Comparison of ENCODE assay signal across 8 cellular contexts in the genomic region with DNA sequence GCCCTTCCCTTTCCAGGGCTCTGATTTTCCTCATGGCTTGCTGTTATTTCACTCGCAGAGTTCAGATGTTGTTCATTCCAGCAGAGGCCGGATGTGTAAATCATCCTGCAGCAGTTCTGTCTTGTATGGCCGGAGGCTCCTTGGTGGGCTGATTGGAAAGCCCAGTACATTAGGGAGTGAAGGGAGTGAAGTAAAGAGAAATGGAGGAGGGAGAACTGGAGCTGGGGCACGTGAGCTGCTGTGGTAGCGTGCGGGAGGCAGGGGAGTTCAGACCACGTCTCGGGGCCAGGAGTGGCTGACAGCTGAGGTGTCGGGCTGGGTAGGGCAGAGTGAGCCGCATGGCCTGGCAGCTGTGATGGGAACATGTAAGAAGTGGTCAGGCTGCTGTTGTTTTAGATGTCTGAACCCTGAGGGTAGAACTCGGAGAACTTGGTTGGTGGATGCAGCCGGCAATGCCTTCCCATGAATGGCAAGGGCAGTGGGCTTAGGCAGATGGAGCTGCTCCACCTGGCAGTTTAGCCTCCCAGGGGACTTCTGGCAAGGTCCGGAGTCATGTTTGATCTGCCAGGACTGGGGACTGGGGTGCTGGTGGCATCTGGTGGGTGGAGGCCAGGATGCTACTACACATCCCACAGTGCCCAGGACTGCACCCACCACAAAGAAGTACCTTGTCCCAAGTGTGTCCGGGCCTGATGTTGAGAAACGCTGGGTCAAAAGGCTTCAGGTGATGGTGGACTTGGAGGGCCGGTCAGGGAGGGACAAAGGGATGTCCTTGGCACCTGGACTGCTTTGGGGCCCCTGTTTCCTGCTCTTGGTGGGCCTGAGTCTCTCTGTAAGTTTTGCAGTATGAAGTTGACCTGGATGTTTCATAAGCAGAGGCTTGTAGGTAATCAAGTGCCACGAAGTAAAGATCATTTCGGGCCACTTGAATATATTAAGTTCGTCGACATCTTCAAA. TPM values are rescaled to one million over a fixed set of nuclear protein-coding genes. Genes with fewer than 3 reads are reported as not detected.
DNase-seq lines count a peak whose midpoint lies in the region; ATAC-seq, FAIRE-seq and TF ChIP-seq lines count a peak whose summit lies in the region.

No MANE protein-coding gene starts in this region.

- FAIRE-seq in H1 (lab: Jason Lieb, UNC): no peak
- no peak for FAIRE-seq in GM12891 (lab: Jason Lieb, UNC)

- no peak for TF ChIP-seq RAD21 in H1 (IDR thresholded peaks at IDR 0.05 in 1 of 2, conservative IDR thresholded peaks at IDR 0.05 in 1 of 2; ENCODE audit: low read depth in 2 of 2, low read length in 2 of 2)

- H4K8ac ChIP-seq in H1 (ENCODE audit: extremely low read depth, insufficient read depth, low read length): peak overlapping the region; percentile 51; the same call in 1 of the 2 replicates

- no peak overlapping the region for H3K23ac ChIP-seq in H1 (ENCODE audit: insufficient read length)

- no peak overlapping the region for H3K4ac ChIP-seq in H1 (replicated peaks; ENCODE audit: insufficient read length, low read depth, low read length)

- H3K23me2 ChIP-seq in H1 (ENCODE audit: low read depth, low read length): no peaks in the 10 kb centered on the region

- H4K91ac ChIP-seq in H1 (replicated peaks; ENCODE audit: insufficient read length, low read length): no peak overlapping the region

- CTCF ChIA-PET in H1 (lab: Charles Lee; ENCODE audit: partially characterized antibody): interaction anchor here (0.6 to 2.2 kb wide), 6 partner anchors 9 to 98 kb away, joined by 3 to 5 read pairs (median 4); no protein-coding TSS in a partner anchor

- POLR2A ChIA-PET in H1 (lab: Charles Lee; ENCODE audit: partially characterized antibody): interaction anchor here (1.3 to 1.6 kb wide), 2 partner anchors 23 to 29 kb away, joined by 3 to 4 read pairs; a partner anchor contains a TSS

- peak overlapping the region; percentile 90 for H3K27ac ChIP-seq in left ventricle myocardium inferior (replicated peaks)
- no peak overlapping the region for H3K27ac ChIP-seq in H1 (ENCODE audit: low read depth, low read length)
- peak overlapping the region; percentile 53 for H3K27ac ChIP-seq in muscle layer of colon (ENCODE audit: low read depth, low read length)
- peak overlapping the region; percentile 65 to 69 for H3K27ac ChIP-seq in aorta (ENCODE audit: low read depth in 1 of 2, low read length in 2 of 2)

- peak overlapping the region; percentile 77; the same call in 1 of the 2 replicates for H2AK5ac ChIP-seq in H1 (ENCODE audit: low read depth, low read length)

- no peak overlapping the region for H2AFZ ChIP-seq in H1 (ENCODE audit: low read length)

- ATAC-seq in Right ventricle myocardium superior (ENCODE audit: poor library complexity) (no peak), aorta (ENCODE audit: low FRiP score) (peak; percentile 43)

- H3K4me2 ChIP-seq in H1 (ENCODE audit: insufficient read depth in 1 of 2, low read depth in 2 of 2, low read length in 2 of 2): no peak overlapping the region

- H3K9me3 ChIP-seq in left ventricle myocardium inferior (replicated peaks) (no peaks in the 10 kb centered on the region), H1 (ENCODE audit: insufficient read depth in 2 of 2, low read depth in 1 of 2, low read length in 1 of 2) (no peaks in the 10 kb centered on the region), muscle layer of colon (ENCODE audit: low read length) (no peaks in the 10 kb centered on the region), aorta (ENCODE audit: control insufficient read depth, low read length) (no peaks in the 10 kb centered on the region)

- H2BK20ac ChIP-seq in H1 (ENCODE audit: low read length): no peak overlapping the region

- H3K18ac ChIP-seq in H1 (ENCODE audit: extremely low read depth, low read length): 0 out of 2 replicates have a peak overlapping the region, but pooled peaks have one; percentile 41

- no peak overlapping the region for H2BK5ac ChIP-seq in H1 (ENCODE audit: low read depth, low read length)

- H4K5ac ChIP-seq in H1 (ENCODE audit: insufficient read length, low read depth, low read length): no peak overlapping the region

- peaks cover 0 to 62% of the 10 kb centered on the region in 2 experiments; a peak in 2 of 4 replicates for H3K79me2 ChIP-seq in H1 (ENCODE audit: control insufficient read depth in 1 of 2, insufficient read depth in 2 of 2, low read length in 2 of 2)

- H2BK15ac ChIP-seq in H1 (ENCODE audit: low read length): peak overlapping the region; percentile 34; the same call in 1 of the 2 replicates

- TF ChIP-seq POLR2A in H1 (IDR thresholded peaks at IDR 0.05; ENCODE audit: control extremely low read depth in 1 of 2, low read depth in 2 of 2, low read length in 2 of 2) (no peak), GM12891 (IDR thresholded peaks at IDR 0.05; ENCODE audit: low read depth, low read length) (no peak)

- H2BK12ac ChIP-seq in H1 (ENCODE audit: low read depth, low read length): 0 out of 2 replicates have a peak overlapping the region, but pooled peaks have one; percentile 42

- TF ChIP-seq CTCF in left ventricle myocardium inferior (IDR thresholded peaks at IDR 0.05; ENCODE audit: borderline replicate concordance): no peak
- no peak for TF ChIP-seq CTCF in H1 (IDR thresholded peaks at IDR 0.05; ENCODE audit: control extremely low read depth in 1 of 3, insufficient read depth in 1 of 3, low read depth in 1 of 3, low read length in 3 of 3)

- H3K56ac ChIP-seq in H1 (replicated peaks; ENCODE audit: insufficient read length, low read depth, low read length): no peak overlapping the region

- H2BK120ac ChIP-seq in H1 (replicated peaks; ENCODE audit: low read depth, low read length): no peak overlapping the region

- H3K4me1 ChIP-seq in left ventricle myocardium inferior (peaks cover 97% of the 10 kb centered on the region), H1 (replicated peaks in 1 of 4; ENCODE audit: control insufficient read depth in 3 of 4, insufficient read depth in 4 of 4, low read length in 3 of 4) (peaks cover 0 to 2% (median 0%) of the 10 kb centered on the region in 4 experiments; a peak in 2 of 7 replicates), muscle layer of colon (ENCODE audit: insufficient read depth, low read length) (peaks cover 80% of the 10 kb centered on the region), aorta (ENCODE audit: control insufficient read depth in 1 of 2, insufficient read depth in 2 of 2, low read length in 2 of 2) (peaks cover 0 to 24% of the 10 kb centered on the region in 2 donors)

- peaks cover 9 to 10% of the 10 kb centered on the region in 2 experiments for H4K20me1 ChIP-seq in H1 (replicated peaks in 1 of 2; ENCODE audit: control insufficient read depth in 1 of 2, insufficient read depth in 2 of 2, low read length in 2 of 2)

- peaks cover 8% of the 10 kb centered on the region; the same call in 1 of the 2 replicates for H3K79me1 ChIP-seq in H1 (ENCODE audit: low read depth, low read length)

- no peak for TF ChIP-seq EP300 in H1 (IDR thresholded peaks at IDR 0.05; ENCODE audit: borderline replicate concordance in 1 of 2, low read depth in 2 of 2, low read length in 2 of 2)

- H3K27me3 ChIP-seq in left ventricle myocardium inferior (ENCODE audit: low read depth) (no peaks in the 10 kb centered on the region), H1 (replicated peaks in 1 of 4; ENCODE audit: control insufficient read depth in 3 of 4, extremely low read depth in 1 of 4, insufficient read depth in 3 of 4, low read length in 3 of 4) (no peaks in the 10 kb centered on the region; a peak in 1 of 7 replicates), muscle layer of colon (ENCODE audit: control insufficient read depth in 1 of 2, insufficient read depth in 2 of 2, low read length in 2 of 2) (no peaks in the 10 kb centered on the region), aorta (ENCODE audit: control insufficient read depth in 1 of 2, insufficient read depth in 2 of 2, low read length in 1 of 2) (no peaks in the 10 kb centered on the region)

- no peak for DNase-seq in left ventricle myocardium inferior
- no peak for DNase-seq in Right ventricle myocardium superior
- no peak for DNase-seq in H1 (ENCODE audit: low read depth in 1 of 2, low spot score in 2 of 2)
- DNase-seq in aorta: peak in 1 of 2 donors; percentile 57
- DNase-seq in NCI-H1105 (lab: John Stamatoyannopoulos, UW): no peak
- DNase-seq in iPS-NIHi11 (ENCODE audit: low spot score): no peak
- DNase-seq in GM12891 (ENCODE audit: insufficient read length, low spot score): no peak

- H3K4me3 ChIP-seq in left ventricle myocardium inferior (peak overlapping the region; percentile 18), H1 (ENCODE audit: extremely low read depth in 1 of 4, insufficient read depth in 2 of 4, low read depth in 3 of 4, low read length in 4 of 4) (no peak overlapping the region), muscle layer of colon (ENCODE audit: low read depth in 1 of 2, low read length in 2 of 2) (peak overlapping the region; percentile 17 to 43), aorta (ENCODE audit: low read length in 2 of 2) (no peak overlapping the region)

- H3K36me3 ChIP-seq in left ventricle myocardium inferior (no peaks in the 10 kb centered on the region), H1 (ENCODE audit: control insufficient read depth in 2 of 4, insufficient read depth in 4 of 4, low read length in 3 of 4) (no peaks in the 10 kb centered on the region), muscle layer of colon (ENCODE audit: insufficient read depth, low read length) (no peaks in the 10 kb centered on the region), aorta (ENCODE audit: control insufficient read depth in 1 of 2, insufficient read depth in 2 of 2, low read length in 1 of 2) (no peaks in the 10 kb centered on the region)

- WGBS in H1 (ENCODE audit: extremely low coverage in 1 of 2, insufficient coverage in 1 of 2, insufficient read length in 1 of 2, insufficient replicate concordance in 2 of 2, low coverage in 1 of 2, low lambda C conversion rate in 2 of 2, missing lambda C conversion rate in 1 of 2), 2 experiments: 89% methylated on average over 20 of the region's 20 CpGs; no CpG with 5 or more reads in 1 of the 2 experiments
- 30 to 32% methylated on average over 20 of the region's 20 CpGs for WGBS in aorta, 2 donors

- intact Hi-C loops in left ventricle myocardium inferior (cut with micrococcal nuclease): no loop called here
- intact Hi-C loops in Right ventricle myocardium superior (cut with DNase I): no loop called here
- intact Hi-C loops in aorta (cut with DNase I): loop anchor here in 1 of 2 donors (10.0 kb wide), 1 partner anchor 91 kb away; no protein-coding TSS in a partner anchor

- H3K14ac ChIP-seq in H1 (ENCODE audit: insufficient read length): no peak overlapping the region

- no peak overlapping the region for H3K9ac ChIP-seq in H1 (replicated peaks in 1 of 4; ENCODE audit: extremely low read depth in 1 of 4, low read depth in 3 of 4, low read length in 3 of 4)
- no peak overlapping the region for H3K9ac ChIP-seq in muscle layer of colon (ENCODE audit: low read length)

RNA-seq across cellular contexts. Expression of a gene that starts 29.1 kb away (rescaled TPM):
- total RNA-seq in left ventricle myocardium inferior: 10.0 TPM
- total RNA-seq in Right ventricle myocardium superior: 10.7 TPM
- total RNA-seq in H1 (2021; fragmentation: NEBNext Ultra II Directional; extraction: Animal tissue kit (Norgen Biotek cat#: 25700)): 16.6 and 18.7 TPM in 2 replicates
- 8.6 and 10.2 TPM in 2 replicates for polyA plus RNA-seq in H1 (2011; rRNA removed)
- polyA plus RNA-seq in H1 (2011; cell fraction: cytosol; rRNA removed): 9.5 TPM
- 10.5 TPM for polyA plus RNA-seq in H1 (2011; cell fraction: nucleus; rRNA removed)
- polyA plus RNA-seq in H1 (2012, experiment 1 of 2): 9.0 to 13.2 TPM (median 10.2 TPM) in 4 replicates
- 0.70 TPM for polyA plus RNA-seq in H1 (2012, experiment 2 of 2)
- 10.7 TPM for polyA plus RNA-seq in H1 (2013, experiment 1 of 2)
- polyA plus RNA-seq in H1 (2013, experiment 2 of 2): 11.2 TPM
- polyA minus RNA-seq in H1 (2011; rRNA and poly(A)+ RNA removed): 15.3 and 16.8 TPM in 2 replicates
- polyA minus RNA-seq in H1 (2011; cell fraction: cytosol; rRNA and poly(A)+ RNA removed): 8.6 TPM
- 19.0 TPM for polyA minus RNA-seq in H1 (2011; cell fraction: nucleus; rRNA and poly(A)+ RNA removed)
- total RNA-seq in aorta: 10 to 100 TPM; 55.2 to 72.4 TPM
- 10 to 100 TPM; 16.7 to 42.4 TPM for polyA plus RNA-seq in aorta
- 0.06 TPM for polyA plus RNA-seq in GM12891 (2012; ENCODE audit: low read depth, missing spikeins)

Comparison
In these comparisons a context has a peak if more than half of its experiments do, and no peak if none do; other contexts are left out.
1. H3K4me3 ChIP-seq: peak in left ventricle myocardium inferior (single experiment) and muscle layer of colon (2 of 2); none in H1 (0 of 4) and aorta (0 of 2).